ENCODE assay signal across 8 cellular contexts in genomic region chr17:28228109-28228840, GRCh38.
DNase-seq lines count a peak whose midpoint lies in the region; ATAC-seq and TF ChIP-seq lines count a peak whose summit lies in the region.

No MANE protein-coding gene starts in this region.

- CTCF ChIA-PET in A673 (lab: Charles Lee), result no interaction called here

- ATAC-seq in GM18867 (IDR thresholded peaks at IDR 0.05; ENCODE audit: unreplicated experiment) (no peak), HG02610 (IDR thresholded peaks at IDR 0.05; ENCODE audit: unreplicated experiment) (no peak)

- DNase-seq in A673 (ENCODE audit: low spot score), result peak; percentile 43
- peak; percentile 52 for DNase-seq in HuH-7.5 (ENCODE audit: low spot score)
- no peak for DNase-seq in cardiac fibroblast (ENCODE audit: low read depth in 2 of 2)
- peak; percentile 78 for DNase-seq in mesendoderm
- no peak for DNase-seq in GM13977 (ENCODE audit: low spot score)
- DNase-seq in NCI-H446 (lab: John Stamatoyannopoulos, UW), result no peak

- H4K5ac ChIP-seq in mesendoderm (ENCODE audit: low read length), result no peak overlapping the region

- peak overlapping the region; percentile 88 for H3K9ac ChIP-seq in mesendoderm (ENCODE audit: low read length)

- H4K8ac ChIP-seq in mesendoderm (ENCODE audit: low read depth, low read length), result no peak overlapping the region

- H2AK5ac ChIP-seq in mesendoderm (ENCODE audit: low read length), result no peak overlapping the region

- no peaks in the 10 kb centered on the region for H3K4me1 ChIP-seq in A673 (ENCODE audit: insufficient read depth, low read length, poor library complexity, severe bottlenecking)
- H3K4me1 ChIP-seq in mesendoderm (ENCODE audit: control insufficient read depth, low read depth, low read length), result peaks cover 4% of the 10 kb centered on the region

- no TSS peak for BruUV-seq in A673 (replicated peaks; lab: Mats Ljungman, UMichigan)

- H3K18ac ChIP-seq in mesendoderm (ENCODE audit: low read length), result peak overlapping the region; percentile 35

- in situ Hi-C loops in GM13977 (cut with MboI; ENCODE audit: low pct_unique_long_range_greater_than_20kb, low sequenced_read_pairs, unreplicated experiment), result no loop called here

- H3K79me2 ChIP-seq in mesendoderm (ENCODE audit: control insufficient read depth, insufficient read depth, low read length), result no peaks in the 10 kb centered on the region

- H3K4me3 ChIP-seq in A673 (ENCODE audit: low read depth, low read length, poor library complexity, severe bottlenecking), result peak overlapping the region; percentile 46
- H3K4me3 ChIP-seq in cardiac fibroblast (replicated peaks in 1 of 2; ENCODE audit: low read depth in 2 of 2, low read length in 2 of 2), result peak overlapping the region; percentile 32 to 34
- H3K4me3 ChIP-seq in mesendoderm (ENCODE audit: low read length), result peak overlapping the region; percentile 65

- H3K27ac ChIP-seq in A673 (ENCODE audit: low read depth, low read length, poor library complexity, severe bottlenecking) (no peak overlapping the region), mesendoderm (ENCODE audit: low read depth, low read length) (no peak overlapping the region)

- peaks cover 5% of the 10 kb centered on the region for H3K27me3 ChIP-seq in A673 (replicated peaks; ENCODE audit: insufficient read depth, low read depth, low read length, poor library complexity)
- no peaks in the 10 kb centered on the region for H3K27me3 ChIP-seq in mesendoderm (ENCODE audit: insufficient read depth, low read length, poor library complexity)

- H3K4ac ChIP-seq in mesendoderm (ENCODE audit: low read depth, low read length), result peak overlapping the region; percentile 18

- intact Hi-C loops in A673 (cut with micrococcal nuclease; ENCODE audit: unreplicated experiment), result no loop called here

- H3K56ac ChIP-seq in mesendoderm (ENCODE audit: low read length), result peak overlapping the region; percentile 97

- H3K9me3 ChIP-seq in A673 (ENCODE audit: low read depth, low read length, poor library complexity, severe bottlenecking), result no peaks in the 10 kb centered on the region

- H2BK120ac ChIP-seq in mesendoderm (ENCODE audit: low read depth, low read length), result no peak overlapping the region

- H3K23ac ChIP-seq in mesendoderm (ENCODE audit: low read length), result no peak overlapping the region

- H3K79me1 ChIP-seq in mesendoderm (ENCODE audit: low read length), result no peaks in the 10 kb centered on the region

- H2BK5ac ChIP-seq in mesendoderm (ENCODE audit: low read length), result no peak overlapping the region

- POLR2A ChIA-PET in A673 (lab: Charles Lee; ENCODE audit: low non-redundant PET), result no interaction called here

- peak overlapping the region; percentile 93 for H3K4me2 ChIP-seq in mesendoderm (ENCODE audit: low read length)

- H2BK15ac ChIP-seq in mesendoderm (replicated peaks; ENCODE audit: low read depth), result no peak overlapping the region

- H3K36me3 ChIP-seq in A673 (ENCODE audit: insufficient read depth, low read length, poor library complexity, severe bottlenecking) (no peaks in the 10 kb centered on the region), mesendoderm (ENCODE audit: control insufficient read depth, insufficient read depth, low read length) (no peaks in the 10 kb centered on the region)

- no CpG with 5 or more reads among the region's 22 CpGs for WGBS in mesendoderm (ENCODE audit: extremely low coverage, insufficient coverage, low lambda C conversion rate)

- TF ChIP-seq CTCF in A673 (conservative IDR thresholded peaks at IDR 0.05; ENCODE audit: low read depth, low read length) (0 out of 2 replicates have a peak, but pooled peaks have one; percentile 28), cardiac fibroblast (IDR thresholded peaks at IDR 0.05; ENCODE audit: low read depth, low read length) (peak; percentile 29), GM13977 (IDR thresholded peaks at IDR 0.05; ENCODE audit: extremely low read depth, insufficient read depth, missing control alignments) (no peak)

Comparison
In these comparisons a context has a peak if more than half of its experiments do, and no peak if none do; other contexts are left out.
1. DNase-seq: peak in A673 (single experiment), HuH-7.5 (single experiment) and mesendoderm (single experiment); none in cardiac fibroblast (0 of 2), GM13977 (single experiment) and NCI-H446 (0 of 2).
2. Peak in every context shown above with its lines, with median percentiles within 50 percentile points of each other: H3K4me3 ChIP-seq.